8 cellular contexts compared by ENCODE assay signal in the genomic region with DNA sequence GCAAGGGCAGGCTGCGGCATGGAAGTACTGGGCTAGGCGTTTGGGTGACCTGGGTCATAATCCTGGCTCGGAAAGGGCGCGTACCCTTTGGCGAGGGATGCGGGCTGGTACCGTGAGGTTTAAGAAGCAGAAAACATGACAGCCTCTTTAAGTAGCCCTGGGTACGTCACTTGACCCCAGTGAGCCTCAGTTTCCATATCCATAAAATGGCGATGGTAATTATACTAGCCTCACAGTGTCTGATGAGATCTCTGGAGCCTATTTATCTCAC. TPM values are rescaled to one million over a fixed set of nuclear protein-coding genes. Genes with fewer than 3 reads are reported as not detected.
DNase-seq lines count a peak whose midpoint lies in the region; ATAC-seq, FAIRE-seq and TF ChIP-seq lines count a peak whose summit lies in the region.

No MANE protein-coding gene starts in this region.

- intact Hi-C loops in HepG2 (cut with micrococcal nuclease; ENCODE audit: unreplicated experiment) = loop anchor here (5.0 kb wide), 2 partner anchors 91 to 111 kb away; a partner anchor contains a TSS

- peak overlapping the region; percentile 78 to 89 (median 87) for H3K4me3 ChIP-seq in HepG2 (replicated peaks in 1 of 3; ENCODE audit: insufficient read depth in 1 of 3, low read depth in 2 of 3, low read length in 3 of 3)
- peak overlapping the region; percentile 95 for H3K4me3 ChIP-seq in thymus (ENCODE audit: low read length)

- no peaks in the 10 kb centered on the region for H3K36me3 ChIP-seq in HepG2 (replicated peaks in 1 of 2; ENCODE audit: control insufficient read depth in 1 of 2, insufficient read depth in 2 of 2, low read length in 2 of 2)
- H3K36me3 ChIP-seq in thymus (ENCODE audit: control insufficient read depth, insufficient read depth) = peaks cover 11% of the 10 kb centered on the region

- peaks cover 6% of the 10 kb centered on the region for H3K79me2 ChIP-seq in HepG2 (ENCODE audit: insufficient read depth, low read length)

- FAIRE-seq in HepG2 (lab: Jason Lieb, UNC) = no peak

- BruUV-seq in HepG2 (replicated peaks; lab: Mats Ljungman, UMichigan) = no TSS peak

- no peak for ATAC-seq in HepG2
- no peak for ATAC-seq in GM21786 (IDR thresholded peaks at IDR 0.05; ENCODE audit: unreplicated experiment)

- H3K9ac ChIP-seq in HepG2 (ENCODE audit: insufficient read depth, low read depth, low read length) = peak overlapping the region; percentile 98

- H3K9me3 ChIP-seq in HepG2 (ENCODE audit: low read length) (no peaks in the 10 kb centered on the region), thymus (ENCODE audit: control insufficient read depth) (no peaks in the 10 kb centered on the region)

- H2AFZ ChIP-seq in HepG2 (ENCODE audit: low read length) = no peak overlapping the region

- CTCF ChIA-PET in HepG2 (lab: Yijun Ruan, JAX; ENCODE audit: low intra/inter-chr PET ratio, low total read pairs) = interaction anchor here (1.2 to 3.2 kb wide), 5 partner anchors 14 to 191 kb away, joined by 4 to 44 read pairs (median 8); no protein-coding TSS in a partner anchor

- no peak for TF ChIP-seq RAD21 in HepG2 (CRISPR knock-in tag; IDR thresholded peaks at IDR 0.05)

- peak overlapping the region; percentile 99 for H3K4me2 ChIP-seq in HepG2 (ENCODE audit: low read depth, low read length)

- no peak; the same call in 1 of the 2 replicates for TF ChIP-seq CTCF in HepG2 (CRISPR knock-in tag; IDR thresholded peaks at IDR 0.05)

- H3K27ac ChIP-seq in angular gyrus (ENCODE audit: low read depth, low read length) = peak overlapping the region; percentile 100
- H3K27ac ChIP-seq in HepG2 (ENCODE audit: extremely low read length, insufficient read depth, low read length) = peak overlapping the region; percentile 97
- H3K27ac ChIP-seq in thymus (ENCODE audit: low read depth) = peak overlapping the region; percentile 99

- 0% methylated on average over 2 of the region's 10 CpGs for WGBS in HepG2 (ENCODE audit: low lambda C conversion rate)
- 4% methylated on average over 10 of the region's 10 CpGs for WGBS in thymus

- in situ Hi-C loops in HepG2 (cut with HindIII; ENCODE audit: extremely low pct_ligation_motif_present, low pct_unique_long_range_greater_than_20kb) = loop anchor here (5.0 kb wide), 2 partner anchors 96 to 186 kb away; no protein-coding TSS in a partner anchor

- POLR2A ChIA-PET in HepG2 (lab: Yijun Ruan, JAX) = interaction anchor here (1.0 to 7.0 kb wide), 12 partner anchors 17 to 194 kb away, joined by 3 to 127 read pairs (median 6); a partner anchor contains a TSS

- TF ChIP-seq POLR2A in HepG2 (IDR thresholded peaks at IDR 0.05; ENCODE audit: insufficient read depth in 1 of 2, low read depth in 2 of 2, low read length in 2 of 2) = no peak

- TF ChIP-seq EP300 in HepG2 (IDR thresholded peaks at IDR 0.05; ENCODE audit: low read depth in 2 of 2, low read length in 2 of 2) (no peak), HepG2 (CRISPR knock-in tag; IDR thresholded peaks at IDR 0.05; ENCODE audit: borderline replicate concordance) (no peak)

- no peaks in the 10 kb centered on the region; a peak in 1 of 5 replicates for H3K27me3 ChIP-seq in HepG2 (ENCODE audit: control insufficient read depth in 1 of 2, insufficient read depth in 2 of 2, low read length in 2 of 2)
- H3K27me3 ChIP-seq in thymus (ENCODE audit: control insufficient read depth, insufficient read depth) = no peaks in the 10 kb centered on the region

- peak; percentile 42 for DNase-seq in activated CD4-positive, alpha-beta T cell treated with anti-CD3 and anti-CD28 coated beads for 48 hours
- DNase-seq in activated CD4-positive, alpha-beta T cell treated with anti-CD3 and anti-CD28 coated beads, Interleukin-2, amount 50 U/mL, for 48 hours = no peak
- DNase-seq in HepG2 (ENCODE audit: low spot score) (no peak), C1 segment of cervical spinal cord (lab: John Stamatoyannopoulos, UW) (no peak), Kasumi-1 (lab: John Stamatoyannopoulos, UW) (no peak)

- H3K4me1 ChIP-seq in HepG2 (ENCODE audit: insufficient read depth, low read length) (peaks cover 57% of the 10 kb centered on the region), thymus (ENCODE audit: control insufficient read depth, insufficient read depth, low read length) (peaks cover 19% of the 10 kb centered on the region)

- no peaks in the 10 kb centered on the region for H4K20me1 ChIP-seq in HepG2 (ENCODE audit: insufficient read depth, low read length)

TF ChIP-seq in HepG2, 621 proteins besides CTCF, POLR2A, EP300 and RAD21 (continues in another document):
- TF ChIP-seq ZNF629 (CRISPR knock-in tag; conservative IDR thresholded peaks at IDR 0.05) (peak; percentile 74), KDM4B (CRISPR knock-in tag; IDR thresholded peaks at IDR 0.05) (no peak), ZC3H13 (CRISPR knock-in tag; IDR thresholded peaks at IDR 0.05) (peak; percentile 51; the same call in 1 of the 2 replicates), SALL2 (CRISPR knock-in tag; IDR thresholded peaks at IDR 0.05) (0 out of 2 replicates have a peak, but pooled peaks have one; percentile 9), ZFP90 (CRISPR knock-in tag; IDR thresholded peaks at IDR 0.05; ENCODE audit: borderline replicate concordance) (no peak), ZNF790 (CRISPR knock-in tag; IDR thresholded peaks at IDR 0.05; ENCODE audit: borderline replicate concordance) (no peak), ZNF564 (CRISPR knock-in tag; IDR thresholded peaks at IDR 0.05) (0 out of 2 replicates have a peak, but pooled peaks have one; percentile 23)
- TF ChIP-seq, protein P1, sequence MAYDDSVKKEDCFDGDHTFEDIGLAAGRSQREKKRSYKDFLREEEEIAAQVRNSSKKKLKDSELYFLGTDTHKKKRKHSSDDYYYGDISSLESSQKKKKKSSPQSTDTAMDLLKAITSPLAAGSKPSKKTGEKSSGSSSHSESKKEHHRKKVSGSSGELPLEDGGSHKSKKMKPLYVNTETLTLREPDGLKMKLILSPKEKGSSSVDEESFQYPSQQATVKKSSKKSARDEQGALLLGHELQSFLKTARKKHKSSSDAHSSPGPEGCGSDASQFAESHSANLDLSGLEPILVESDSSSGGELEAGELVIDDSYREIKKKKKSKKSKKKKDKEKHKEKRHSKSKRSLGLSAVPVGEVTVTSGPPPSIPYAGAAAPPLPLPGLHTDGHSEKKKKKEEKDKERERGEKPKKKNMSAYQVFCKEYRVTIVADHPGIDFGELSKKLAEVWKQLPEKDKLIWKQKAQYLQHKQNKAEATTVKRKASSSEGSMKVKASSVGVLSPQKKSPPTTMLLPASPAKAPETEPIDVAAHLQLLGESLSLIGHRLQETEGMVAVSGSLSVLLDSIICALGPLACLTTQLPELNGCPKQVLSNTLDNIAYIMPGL (CRISPR knock-in tag; IDR thresholded peaks at IDR 0.05; ENCODE audit: borderline replicate concordance in 1 of 2, low read depth in 1 of 2) = no peak

RNA-seq across cellular contexts. Expression of a gene that starts 0.7 kb away (rescaled TPM):
- 7.9 and 13.5 TPM in 2 replicates for total RNA-seq in HepG2 (2016; rRNA removed; fragmentation: Illumina TruSeq; extraction: Trizol)
- total RNA-seq in HepG2 (2016; cell fraction: cytosol; rRNA removed; fragmentation: Illumina TruSeq; extraction: Trizol; ENCODE audit: low read depth) = 4.3 and 4.8 TPM in 2 replicates
- total RNA-seq in HepG2 (2016; cell fraction: insoluble cytoplasmic fraction; rRNA removed; fragmentation: Illumina TruSeq; extraction: Trizol) = 8.9 and 14.1 TPM in 2 replicates
- 9.7 and 9.9 TPM in 2 replicates for total RNA-seq in HepG2 (2016; cell fraction: membrane; rRNA removed; fragmentation: Illumina TruSeq; extraction: Trizol)
- 14.6 and 15.0 TPM in 2 replicates for total RNA-seq in HepG2 (2016; cell fraction: nucleus; rRNA removed; fragmentation: Illumina TruSeq; extraction: Trizol)
- polyA plus RNA-seq in HepG2 (2011; rRNA removed) = 22.7 and 26.0 TPM in 2 replicates
- 21.0 and 27.5 TPM in 2 replicates for polyA plus RNA-seq in HepG2 (2011; cell fraction: cytosol; rRNA removed)
- 14.3 and 18.5 TPM in 2 replicates for polyA plus RNA-seq in HepG2 (2011; cell fraction: nucleus; rRNA removed)
- 13.6 and 14.8 TPM in 2 replicates for polyA plus RNA-seq in HepG2 (2012)
- 2.9 and 4.4 TPM in 2 replicates for polyA plus RNA-seq in HepG2 (2016; cell fraction: cytosol; fragmentation: Illumina TruSeq; extraction: Trizol; ENCODE audit: low read depth)
- polyA plus RNA-seq in HepG2 (2016; cell fraction: insoluble cytoplasmic fraction; fragmentation: Illumina TruSeq; extraction: Trizol; ENCODE audit: low read depth) = 6.7 and 7.2 TPM in 2 replicates
- 5.3 and 7.0 TPM in 2 replicates for polyA plus RNA-seq in HepG2 (2016; cell fraction: membrane; fragmentation: Illumina TruSeq; extraction: Trizol; ENCODE audit: low read depth)
- 16.2 and 17.4 TPM in 2 replicates for polyA plus RNA-seq in HepG2 (2016; cell fraction: nucleus; fragmentation: Illumina TruSeq; extraction: Trizol; ENCODE audit: insufficient read depth, low read depth)
- polyA minus RNA-seq in HepG2 (2011; rRNA and poly(A)+ RNA removed; ENCODE audit: low replicate concordance) = 41.6 and 80.7 TPM in 2 replicates
- 15.5 and 15.7 TPM in 2 replicates for polyA minus RNA-seq in HepG2 (2011; cell fraction: cytosol; rRNA and poly(A)+ RNA removed)
- polyA minus RNA-seq in HepG2 (2011; cell fraction: nucleus; rRNA and poly(A)+ RNA removed) = 11.7 and 14.5 TPM in 2 replicates
- polyA plus RNA-seq in thymus = 10.6 TPM

RNA-seq across cellular contexts. Expression of a gene that starts 38.0 kb away (rescaled TPM):
- total RNA-seq in HepG2 (2016; rRNA removed; fragmentation: Illumina TruSeq; extraction: Trizol) = 9.0 and 13.2 TPM in 2 replicates
- total RNA-seq in HepG2 (2016; cell fraction: cytosol; rRNA removed; fragmentation: Illumina TruSeq; extraction: Trizol; ENCODE audit: low read depth) = 6.6 and 7.7 TPM in 2 replicates
- 7.9 and 11.9 TPM in 2 replicates for total RNA-seq in HepG2 (2016; cell fraction: insoluble cytoplasmic fraction; rRNA removed; fragmentation: Illumina TruSeq; extraction: Trizol)
- total RNA-seq in HepG2 (2016; cell fraction: membrane; rRNA removed; fragmentation: Illumina TruSeq; extraction: Trizol) = 21.8 and 26.5 TPM in 2 replicates
- total RNA-seq in HepG2 (2016; cell fraction: nucleus; rRNA removed; fragmentation: Illumina TruSeq; extraction: Trizol) = 9.5 and 10.6 TPM in 2 replicates
- polyA plus RNA-seq in HepG2 (2011; rRNA removed) (35.3 and 40.6 TPM in 2 replicates), thymus (9.1 TPM)
- polyA plus RNA-seq in HepG2 (2011; cell fraction: cytosol; rRNA removed) = 29.0 and 30.0 TPM in 2 replicates
- 32.6 and 39.8 TPM in 2 replicates for polyA plus RNA-seq in HepG2 (2011; cell fraction: nucleus; rRNA removed)
- polyA plus RNA-seq in HepG2 (2012) = 12.9 and 16.3 TPM in 2 replicates
- 13.9 and 14.2 TPM in 2 replicates for polyA plus RNA-seq in HepG2 (2016; cell fraction: cytosol; fragmentation: Illumina TruSeq; extraction: Trizol; ENCODE audit: low read depth)
- 13.2 and 16.6 TPM in 2 replicates for polyA plus RNA-seq in HepG2 (2016; cell fraction: insoluble cytoplasmic fraction; fragmentation: Illumina TruSeq; extraction: Trizol; ENCODE audit: low read depth)
- polyA plus RNA-seq in HepG2 (2016; cell fraction: membrane; fragmentation: Illumina TruSeq; extraction: Trizol; ENCODE audit: low read depth) = 30.8 and 32.0 TPM in 2 replicates
- 19.3 and 23.8 TPM in 2 replicates for polyA plus RNA-seq in HepG2 (2016; cell fraction: nucleus; fragmentation: Illumina TruSeq; extraction: Trizol; ENCODE audit: insufficient read depth, low read depth)
- 33.5 and 53.0 TPM in 2 replicates for polyA minus RNA-seq in HepG2 (2011; rRNA and poly(A)+ RNA removed; ENCODE audit: low replicate concordance)
- polyA minus RNA-seq in HepG2 (2011; cell fraction: cytosol; rRNA and poly(A)+ RNA removed) = 11.3 and 14.6 TPM in 2 replicates
- 8.4 and 8.7 TPM in 2 replicates for polyA minus RNA-seq in HepG2 (2011; cell fraction: nucleus; rRNA and poly(A)+ RNA removed)
